Comparison of ENCODE assay signal across 19 cellular contexts in genomic region chr19:10036601-10037071, GRCh38. TPM values are rescaled to one million over a fixed set of nuclear protein-coding genes. Genes with fewer than 3 reads are reported as not detected.
DNase-seq lines count a peak whose midpoint lies in the region; ATAC-seq and TF ChIP-seq lines count a peak whose summit lies in the region.
"Had no signal": no experiment of that assay in that cellular context is flagged by ENCODE, and none has a peak within 500 bp of the region (broad histone marks: within the 10 kb centered on the region; RNA-seq: fewer than 3 reads in every experiment).

No MANE protein-coding gene starts in this region.

- no peak overlapping the region for H3K56ac ChIP-seq in mesendoderm (ENCODE audit: low read length)

- TF ChIP-seq CTCF in Calu3 (IDR thresholded peaks at IDR 0.05; ENCODE audit: unreplicated experiment) (no peak), WTC11 (IDR thresholded peaks at IDR 0.05) (no peak), fibroblast of pulmonary artery (IDR thresholded peaks at IDR 0.05; ENCODE audit: low read length, missing control alignments) (no peak), lower lobe of right lung (IDR thresholded peaks at IDR 0.05) (no peak)

- intact Hi-C loops in Calu3 (cut with micrococcal nuclease; ENCODE audit: unreplicated experiment) (loop anchor here (5.0 kb wide), 1 partner anchor 36 kb away; no protein-coding TSS in a partner anchor), lower lobe of right lung (cut with DNase I) (no loop called here)
- intact Hi-C loops in activated CD4-positive, alpha-beta memory T cell treated with anti-CD3 and anti-CD28 coated beads for 36 hours (cut with micrococcal nuclease): no loop called here

- peaks cover 25% of the 10 kb centered on the region for H3K36me3 Mint-ChIP-seq in Calu3 (ENCODE audit: insufficient read depth, unreplicated experiment)
- peaks cover 3% of the 10 kb centered on the region; the same call in 1 of the 2 replicates for H3K36me3 Mint-ChIP-seq in WTC11
- H3K36me3 Mint-ChIP-seq in activated CD4-positive, alpha-beta memory T cell treated with anti-CD3 and anti-CD28 coated beads for 36 hours: no peaks in the 10 kb centered on the region
- H3K36me3 Mint-ChIP-seq: CD4-positive, alpha-beta memory T cell had no signal

- no peak overlapping the region for H4K8ac ChIP-seq in mesendoderm (ENCODE audit: low read depth, low read length)

- H3K9me3 ChIP-seq in lower lobe of right lung: no peaks in the 10 kb centered on the region
- H3K9me3 ChIP-seq: BE2C had no signal

- H2AK5ac ChIP-seq in mesendoderm (ENCODE audit: low read length): no peak overlapping the region

- H3K27me3 ChIP-seq in lower lobe of right lung (ENCODE audit: low read depth) (peaks cover 27% of the 10 kb centered on the region), mesendoderm (ENCODE audit: insufficient read depth, low read length, poor library complexity) (no peaks in the 10 kb centered on the region)

- DNase-seq in Calu3 (peak; percentile 22), WTC11 (ENCODE audit: low spot score) (no peak), fibroblast of pulmonary artery (ENCODE audit: low read depth) (peak; percentile 6), mucosa of gallbladder (ENCODE audit: low spot score) (peak; percentile 61), lower lobe of right lung (no peak), mesendoderm (no peak), substantia nigra (lab: John Stamatoyannopoulos, UW) (no peak)
- no peak for DNase-seq in activated CD4-positive, alpha-beta memory T cell treated with anti-CD3 and anti-CD28 coated beads for 36 hours
- DNase-seq: BE2C; CD4-positive, alpha-beta memory T cell; GF-D8; HFFc6; MV-4-11; NCI-H1436; NCI-H2081; NCI-H2227 treated with DMSO at 0.1 percent for 48 hours; NCI-H526 had no signal

- H4K5ac ChIP-seq in mesendoderm (ENCODE audit: low read length): no peak overlapping the region

- no TSS peak for BruUV-seq in Calu3 (replicated peaks; lab: Mats Ljungman, UMichigan)

- no peaks in the 10 kb centered on the region for H3K36me3 ChIP-seq in lower lobe of right lung
- H3K36me3 ChIP-seq in mesendoderm (ENCODE audit: control insufficient read depth, insufficient read depth, low read length): no peaks in the 10 kb centered on the region
- H3K36me3 ChIP-seq: BE2C had no signal

- H3K27me3 Mint-ChIP-seq in Calu3 (ENCODE audit: unreplicated experiment) (peaks cover 24% of the 10 kb centered on the region), WTC11 (ENCODE audit: low read depth) (peaks cover 36% of the 10 kb centered on the region)
- peaks cover 25% of the 10 kb centered on the region for H3K27me3 Mint-ChIP-seq in activated CD4-positive, alpha-beta memory T cell treated with anti-CD3 and anti-CD28 coated beads for 36 hours

- no peaks in the 10 kb centered on the region for H3K9me3 Mint-ChIP-seq in Calu3 (ENCODE audit: low read depth, unreplicated experiment)
- H3K9me3 Mint-ChIP-seq in WTC11: peaks cover 19% of the 10 kb centered on the region
- no peaks in the 10 kb centered on the region for H3K9me3 Mint-ChIP-seq in activated CD4-positive, alpha-beta memory T cell treated with anti-CD3 and anti-CD28 coated beads for 36 hours
- H3K9me3 Mint-ChIP-seq: CD4-positive, alpha-beta memory T cell had no signal

- H3K79me1 ChIP-seq in mesendoderm (ENCODE audit: low read length): no peaks in the 10 kb centered on the region

- H3K18ac ChIP-seq in mesendoderm (ENCODE audit: low read length): no peak overlapping the region

- no peak overlapping the region for H2BK120ac ChIP-seq in mesendoderm (ENCODE audit: low read depth, low read length)

- no peak overlapping the region for H3K4me3 Mint-ChIP-seq in Calu3 (ENCODE audit: low read depth, unreplicated experiment)
- H3K4me3 Mint-ChIP-seq in WTC11: no peak overlapping the region
- H3K4me3 Mint-ChIP-seq in activated CD4-positive, alpha-beta memory T cell treated with anti-CD3 and anti-CD28 coated beads for 36 hours: no peak overlapping the region
- H3K4me3 Mint-ChIP-seq: CD4-positive, alpha-beta memory T cell; HFFc6 had no signal

- H3K4me1 ChIP-seq in lower lobe of right lung (no peaks in the 10 kb centered on the region), mesendoderm (ENCODE audit: control insufficient read depth, low read depth, low read length) (no peaks in the 10 kb centered on the region)
- H3K4me1 ChIP-seq: BE2C had no signal

- no peak overlapping the region for H3K23ac ChIP-seq in mesendoderm (ENCODE audit: low read length)

- H3K4me3 ChIP-seq in fibroblast of pulmonary artery (replicated peaks; ENCODE audit: low read depth, low read length): no peak overlapping the region
- H3K4me3 ChIP-seq in lower lobe of right lung: no peak overlapping the region
- no peak overlapping the region for H3K4me3 ChIP-seq in mesendoderm (ENCODE audit: low read length)

- POLR2A ChIA-PET in WTC11 (lab: Charles Lee): no interaction called here
- POLR2A ChIA-PET in activated CD4-positive, alpha-beta memory T cell treated with anti-CD3 and anti-CD28 coated beads for 36 hours (lab: Charles Lee): no interaction called here

- H3K27ac ChIP-seq in lower lobe of right lung (no peak overlapping the region), mesendoderm (ENCODE audit: low read depth, low read length) (no peak overlapping the region), substantia nigra (ENCODE audit: low read depth, low read length, poor library complexity, severe bottlenecking) (no peak overlapping the region)
- H3K27ac ChIP-seq: KMS-11 had no signal

- no CpG with 5 or more reads among the region's 5 CpGs for WGBS in mesendoderm (ENCODE audit: extremely low coverage, insufficient coverage, low lambda C conversion rate)

- no peak overlapping the region for H2BK15ac ChIP-seq in mesendoderm (replicated peaks; ENCODE audit: low read depth)

- ATAC-seq in WTC11 (no peak), lower lobe of right lung (no peak)

- CTCF ChIA-PET in Calu3 (lab: Charles Lee) (interaction anchor here (0.6 to 1.3 kb wide), 2 partner anchors 98 to 214 kb away, joined by 3 read pairs; no protein-coding TSS in a partner anchor), WTC11 (lab: Charles Lee) (no interaction called here)
- CTCF ChIA-PET in activated CD4-positive, alpha-beta memory T cell treated with anti-CD3 and anti-CD28 coated beads for 36 hours (lab: Charles Lee): interaction anchor here (1.5 kb wide), 1 partner anchor 9 kb away, joined by 6 read pairs; no protein-coding TSS in a partner anchor

- H3K4me1 Mint-ChIP-seq in Calu3 (ENCODE audit: low read depth, unreplicated experiment) (peaks cover 24% of the 10 kb centered on the region), WTC11 (peaks cover 9% of the 10 kb centered on the region)
- no peaks in the 10 kb centered on the region for H3K4me1 Mint-ChIP-seq in activated CD4-positive, alpha-beta memory T cell treated with anti-CD3 and anti-CD28 coated beads for 36 hours (ENCODE audit: low read depth)
- H3K4me1 Mint-ChIP-seq: CD4-positive, alpha-beta memory T cell had no signal

- H3K4me2 ChIP-seq in mesendoderm (ENCODE audit: low read length): no peak overlapping the region
- H3K4me2 ChIP-seq: KMS-11 had no signal

- H3K27ac Mint-ChIP-seq in Calu3 (ENCODE audit: unreplicated experiment): peak overlapping the region; percentile 47
- H3K27ac Mint-ChIP-seq in WTC11: no peak overlapping the region
- H3K27ac Mint-ChIP-seq in activated CD4-positive, alpha-beta memory T cell treated with anti-CD3 and anti-CD28 coated beads for 36 hours: no peak overlapping the region
- H3K27ac Mint-ChIP-seq: CD4-positive, alpha-beta memory T cell; HFFc6 had no signal

- H3K4ac ChIP-seq in mesendoderm (ENCODE audit: low read depth, low read length): no peak overlapping the region

- no peaks in the 10 kb centered on the region for H3K79me2 ChIP-seq in mesendoderm (ENCODE audit: control insufficient read depth, insufficient read depth, low read length)

- no peak overlapping the region for H3K9ac ChIP-seq in mesendoderm (ENCODE audit: low read length)
- H3K9ac ChIP-seq: KMS-11 had no signal

- H2BK5ac ChIP-seq in mesendoderm (ENCODE audit: low read length): no peak overlapping the region

TF ChIP-seq in WTC11, 78 proteins besides CTCF, POLR2A, EP300 and RAD21:
- TF ChIP-seq TEAD1 (CRISPR knock-in tag; IDR thresholded peaks at IDR 0.05) (no peak), GABPB1 (CRISPR knock-in tag; IDR thresholded peaks at IDR 0.05) (peak; percentile 42; the same call in 1 of the 2 replicates)

RNA-seq across cellular contexts. Expression of gene RDH8, which starts 23.4 kb away (rescaled TPM):
- not detected in 2 replicates for total RNA-seq in Calu3 (2022)
- total RNA-seq in WTC11 (2021): 0.27 TPM in 1 of 3 replicates, not detected in the others
- not detected for total RNA-seq in mucosa of gallbladder
- total RNA-seq in lower lobe of right lung: not detected
- not detected for polyA plus RNA-seq in mesendoderm (2013, experiment 1 of 2)
- not detected for polyA plus RNA-seq in mesendoderm (2013, experiment 2 of 2)
- total RNA-seq in activated CD4-positive, alpha-beta memory T cell treated with anti-CD3 and anti-CD28 coated beads for 36 hours: not detected
- total RNA-seq: CD4-positive, alpha-beta memory T cell; H4; HFFc6 had no signal
- polyA plus RNA-seq: CD4-positive, alpha-beta memory T cell had no signal

RNA-seq across cellular contexts. Expression of gene COL5A3, which starts 26.3 kb away (rescaled TPM):
- total RNA-seq in Calu3 (2022) (0.26 and 0.49 TPM in 2 replicates), WTC11 (2021) (0.81 to 1.2 TPM (median 0.96 TPM) in 3 replicates), mucosa of gallbladder (5.9 TPM), lower lobe of right lung (8.9 TPM)
- polyA plus RNA-seq in mesendoderm (2013, experiment 1 of 2): 0.87 TPM
- 0.97 TPM for polyA plus RNA-seq in mesendoderm (2013, experiment 2 of 2)
- 1 to 10 TPM; 2.8 to 2.9 TPM for total RNA-seq in activated CD4-positive, alpha-beta memory T cell treated with anti-CD3 and anti-CD28 coated beads for 36 hours
- total RNA-seq: H4 had no signal

RNA-seq across cellular contexts. Expression of gene SHFL, which starts 49.5 kb away (rescaled TPM):
- total RNA-seq in Calu3 (2022): 37.3 and 61.5 TPM in 2 replicates
- 22.5 to 28.4 TPM (median 23.0 TPM) in 3 replicates for total RNA-seq in WTC11 (2021)
- 71.4 TPM for total RNA-seq in mucosa of gallbladder
- 43.4 TPM for total RNA-seq in lower lobe of right lung
- 4.3 TPM for polyA plus RNA-seq in mesendoderm (2013, experiment 1 of 2)
- polyA plus RNA-seq in mesendoderm (2013, experiment 2 of 2): 4.2 TPM
- 10 to 100 TPM; 53.5 to 62.9 TPM for total RNA-seq in activated CD4-positive, alpha-beta memory T cell treated with anti-CD3 and anti-CD28 coated beads for 36 hours

Comparison
In these comparisons a context has a peak if more than half of its experiments do, and no peak if none do; other contexts are left out.
1. DNase-seq: peak in Calu3 (single experiment), fibroblast of pulmonary artery (single experiment) and mucosa of gallbladder (single experiment); none in WTC11 (single experiment), lower lobe of right lung (single experiment), mesendoderm (single experiment), activated CD4-positive, alpha-beta memory T cell treated with anti-CD3 and anti-CD28 coated beads for 36 hours (single experiment) and substantia nigra (0 of 49).